Comparison of ENCODE assay signal across 9 cellular contexts in the genomic region with DNA sequence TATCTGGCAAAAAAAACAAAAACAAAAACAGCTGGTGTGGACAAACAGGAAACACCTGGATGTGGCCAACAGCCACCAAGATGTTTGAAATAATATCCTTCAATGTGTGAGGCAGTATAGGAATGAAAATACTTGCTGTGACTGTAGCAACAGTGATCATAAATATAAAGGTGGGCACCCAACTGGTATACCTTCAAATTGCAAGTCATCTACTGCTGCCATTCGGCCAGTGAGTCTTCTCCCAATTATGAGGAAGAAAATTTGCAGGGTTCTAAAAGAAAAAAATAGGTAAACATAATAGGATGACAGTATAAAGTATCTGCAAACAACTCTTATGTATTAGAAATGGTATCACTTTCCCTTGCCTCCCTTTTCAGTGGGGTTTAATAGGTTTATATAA. TPM values are rescaled to one million over a fixed set of nuclear protein-coding genes. Genes with fewer than 3 reads are reported as not detected.
A peak's percentile ranks its signal among the peaks of the same experiment; 100 is the strongest.
DNase-seq lines count a peak whose midpoint lies in the region; ATAC-seq and TF ChIP-seq lines count a peak whose summit lies in the region.
"Had no signal": no experiment of that assay in that cellular context is flagged by ENCODE, and none has a peak within 500 bp of the region (broad histone marks: within the 10 kb centered on the region; RNA-seq: fewer than 3 reads in every experiment).

No MANE protein-coding gene starts in this region.

- no peaks in the 10 kb centered on the region for H3K79me2 ChIP-seq in SK-N-SH (ENCODE audit: insufficient read depth)

- no peaks in the 10 kb centered on the region for H3K27me3 Mint-ChIP-seq in activated T-helper 17 cell treated with anti-CD3 and anti-CD28 coated beads, Interleukin-2, amount 50 U/mL, for 72 hours
- no peaks in the 10 kb centered on the region for H3K27me3 Mint-ChIP-seq in stimulated activated naive CD8-positive, alpha-beta T cell treated with anti-CD3 and anti-CD28 coated beads, Interleukin-15, amount 100 ng/mL, for 72 hours

- TF ChIP-seq RAD21 in SK-N-SH (IDR thresholded peaks at IDR 0.05; ENCODE audit: low read length) = no peak

- peaks cover 5% of the 10 kb centered on the region for H3F3A ChIP-seq in SK-N-SH (replicated peaks; ENCODE audit: insufficient read depth)

- H3K4me3 Mint-ChIP-seq in activated T-helper 17 cell treated with anti-CD3 and anti-CD28 coated beads, Interleukin-2, amount 50 U/mL, for 72 hours = peak overlapping the region; percentile 95
- peak overlapping the region; percentile 96 to 98 for H3K4me3 Mint-ChIP-seq in stimulated activated naive CD8-positive, alpha-beta T cell treated with anti-CD3 and anti-CD28 coated beads, Interleukin-15, amount 100 ng/mL, for 72 hours

- no peak for TF ChIP-seq EP300 in SK-N-SH (IDR thresholded peaks at IDR 0.05; ENCODE audit: borderline replicate concordance in 1 of 2, low read depth in 1 of 2, low read length in 1 of 2)

- no peaks in the 10 kb centered on the region for H3K9me2 ChIP-seq in SK-N-SH

- H3K36me3 Mint-ChIP-seq in activated T-helper 17 cell treated with anti-CD3 and anti-CD28 coated beads, Interleukin-2, amount 50 U/mL, for 72 hours (ENCODE audit: low read depth) = peaks cover 37% of the 10 kb centered on the region

- TF ChIP-seq CTCF in SK-N-SH (IDR thresholded peaks at IDR 0.05) = no peak

- H3K4me1 ChIP-seq in SK-N-SH (ENCODE audit: control insufficient read depth in 1 of 2, insufficient read depth in 2 of 2, low read depth in 1 of 2, low read length in 1 of 2) (peaks cover 0 to 7% of the 10 kb centered on the region in 2 experiments; a peak in 2 of 4 replicates), iPS-18a (ENCODE audit: control insufficient read depth, low read depth, low read length) (peaks cover 3% of the 10 kb centered on the region)

- CTCF ChIA-PET in SK-N-SH (lab: Yijun Ruan, JAX) = interaction anchor here (0.9 to 7.4 kb wide), 4 partner anchors 10 to 71 kb away, joined by 4 to 38 read pairs (median 12); no protein-coding TSS in a partner anchor

- H3K36me3 ChIP-seq in SK-N-SH (replicated peaks in 1 of 2; ENCODE audit: control insufficient read depth in 1 of 2, insufficient read depth in 2 of 2, low read length in 1 of 2) = peaks cover 8 to 10% of the 10 kb centered on the region in 2 experiments
- H3K36me3 ChIP-seq in iPS-18a (ENCODE audit: control insufficient read depth, low read depth, low read length) = peaks cover 2% of the 10 kb centered on the region

- H3K27me3 ChIP-seq in SK-N-SH (ENCODE audit: insufficient read depth) = no peaks in the 10 kb centered on the region
- H3K27me3 ChIP-seq in iPS-18a (ENCODE audit: control insufficient read depth, insufficient read depth, low read length) = no peaks in the 10 kb centered on the region

- H2AFZ ChIP-seq in SK-N-SH (ENCODE audit: low read depth) = peak overlapping the region; percentile 84; the same call in 1 of the 2 replicates

- peaks cover 16% of the 10 kb centered on the region for H3K4me1 Mint-ChIP-seq in activated T-helper 17 cell treated with anti-CD3 and anti-CD28 coated beads, Interleukin-2, amount 50 U/mL, for 72 hours
- H3K4me1 Mint-ChIP-seq in stimulated activated naive CD8-positive, alpha-beta T cell treated with anti-CD3 and anti-CD28 coated beads, Interleukin-15, amount 100 ng/mL, for 72 hours = peaks cover 49% of the 10 kb centered on the region

- H3K27ac ChIP-seq in SK-N-SH (ENCODE audit: low read depth in 2 of 2, low read length in 1 of 2) = no peak overlapping the region
- no peak overlapping the region for H3K27ac ChIP-seq in iPS-18a (ENCODE audit: low read length)

- H3K9ac ChIP-seq in SK-N-SH (peak overlapping the region; percentile 71; the same call in 1 of the 2 replicates), iPS-18a (ENCODE audit: low read length) (no peak overlapping the region)

- H3K4me3 ChIP-seq in SK-N-SH (ENCODE audit: low read depth in 2 of 2, low read length in 1 of 2) (peak overlapping the region; percentile 80 to 100), iPS-18a (ENCODE audit: low read length) (peak overlapping the region; percentile 88)

- H3K9me3 ChIP-seq in SK-N-SH = no peaks in the 10 kb centered on the region
- no peaks in the 10 kb centered on the region for H3K9me3 ChIP-seq in iPS-18a (ENCODE audit: control insufficient read depth, low read depth, low read length)

- H3K4me2 ChIP-seq in SK-N-SH = peak overlapping the region; percentile 70

- DNase-seq in SK-N-SH (no peak), HUDEP-2 (lab: John Stamatoyannopoulos, UW; ENCODE audit: unreplicated experiment in 76 of 76) (no peak), KG1 (lab: John Stamatoyannopoulos, UW) (no peak)
- DNase-seq in stimulated activated naive CD8-positive, alpha-beta T cell treated with anti-CD3 and anti-CD28 coated beads, Interleukin-15, amount 100 ng/mL, for 72 hours = no peak
- DNase-seq in effector CD8-positive, alpha-beta T cell (lab: John Stamatoyannopoulos, UW) = no peak
- DNase-seq: Kasumi-1 had no signal

- no peak for ATAC-seq in SK-N-SH treated with all-trans-retinoic acid at 6 μM for 48 hours
- no peak for ATAC-seq in activated T-helper 17 cell treated with anti-CD3 and anti-CD28 coated beads, Interleukin-2, amount 50 U/mL, for 72 hours (replicated peaks)
- ATAC-seq in stimulated activated naive CD8-positive, alpha-beta T cell treated with anti-CD3 and anti-CD28 coated beads, Interleukin-15, amount 100 ng/mL, for 72 hours = no peak

- POLR2A ChIA-PET in SK-N-SH (lab: Yijun Ruan, JAX) = no interaction called here

- H4K20me1 ChIP-seq in SK-N-SH (ENCODE audit: insufficient read depth) = no peaks in the 10 kb centered on the region

- no peaks in the 10 kb centered on the region for H3K9me3 Mint-ChIP-seq in activated T-helper 17 cell treated with anti-CD3 and anti-CD28 coated beads, Interleukin-2, amount 50 U/mL, for 72 hours
- H3K9me3 Mint-ChIP-seq in stimulated activated naive CD8-positive, alpha-beta T cell treated with anti-CD3 and anti-CD28 coated beads, Interleukin-15, amount 100 ng/mL, for 72 hours = no peaks in the 10 kb centered on the region

- 88% methylated on average over 1 of the region's 1 CpG for WGBS in SK-N-SH (ENCODE audit: low lambda C conversion rate)

- peak overlapping the region; percentile 96 for H3K27ac Mint-ChIP-seq in activated T-helper 17 cell treated with anti-CD3 and anti-CD28 coated beads, Interleukin-2, amount 50 U/mL, for 72 hours
- peak overlapping the region; percentile 99 for H3K27ac Mint-ChIP-seq in stimulated activated naive CD8-positive, alpha-beta T cell treated with anti-CD3 and anti-CD28 coated beads, Interleukin-15, amount 100 ng/mL, for 72 hours

TF ChIP-seq in SK-N-SH, 30 proteins besides CTCF, POLR2A, EP300 and RAD21:
- TF ChIP-seq RFX5 (IDR thresholded peaks at IDR 0.05; ENCODE audit: low read length) = no peak
TF ChIP-seq in SK-N-SH: peak in this region for 0.

TF ChIP-seq in SK-N-SH treated with all-trans-retinoic acid at 6 μM for 48 hours, 23 proteins besides CTCF, POLR2A, EP300 and RAD21:
- TF ChIP-seq TCF4 (CRISPR knock-in tag; IDR thresholded peaks at IDR 0.05; ENCODE audit: borderline replicate concordance) (no peak), ZNF70 (CRISPR knock-in tag; IDR thresholded peaks at IDR 0.05) (no peak), SNAI2 (CRISPR knock-in tag; IDR thresholded peaks at IDR 0.05) (no peak)

RNA-seq across cellular contexts. Expression of gene YIPF1, which starts 0.9 kb away (rescaled TPM):
- 23.1 and 31.7 TPM in 2 replicates for polyA plus RNA-seq in SK-N-SH (2012; rRNA removed)
- polyA plus RNA-seq in SK-N-SH (2012; cell fraction: cytosol; rRNA removed) = 28.6 and 28.9 TPM in 2 replicates
- polyA plus RNA-seq in SK-N-SH (2012; cell fraction: nucleus; rRNA removed) = 21.0 and 29.0 TPM in 2 replicates
- total RNA-seq in activated T-helper 17 cell treated with anti-CD3 and anti-CD28 coated beads, Interleukin-2, amount 50 U/mL, for 72 hours = 10 to 100 TPM; 13.7 to 14.8 TPM

RNA-seq across cellular contexts. Expression of gene DIO1, which starts 5.3 kb away (rescaled TPM):
- polyA plus RNA-seq in SK-N-SH (2012; rRNA removed) = not detected in 2 replicates
- polyA plus RNA-seq in SK-N-SH (2012; cell fraction: cytosol; rRNA removed) = not detected in 2 replicates
- polyA plus RNA-seq in SK-N-SH (2012; cell fraction: nucleus; rRNA removed) = not detected in 2 replicates
- total RNA-seq in activated T-helper 17 cell treated with anti-CD3 and anti-CD28 coated beads, Interleukin-2, amount 50 U/mL, for 72 hours = not detected

RNA-seq across cellular contexts. Expression of gene NDC1, which starts 50.6 kb away (rescaled TPM):
- 11.5 and 14.6 TPM in 2 replicates for polyA plus RNA-seq in SK-N-SH (2012; rRNA removed)
- polyA plus RNA-seq in SK-N-SH (2012; cell fraction: cytosol; rRNA removed) = 15.3 and 16.1 TPM in 2 replicates
- polyA plus RNA-seq in SK-N-SH (2012; cell fraction: nucleus; rRNA removed) = 2.8 and 8.0 TPM in 2 replicates
- 10 to 100 TPM; 23.3 to 44.5 TPM for total RNA-seq in activated T-helper 17 cell treated with anti-CD3 and anti-CD28 coated beads, Interleukin-2, amount 50 U/mL, for 72 hours

RNA-seq across cellular contexts. Expression of gene IFT25, which starts 56.8 kb away (rescaled TPM):
- polyA plus RNA-seq in SK-N-SH (2012; rRNA removed) = 25.7 TPM in 2 replicates
- polyA plus RNA-seq in SK-N-SH (2012; cell fraction: cytosol; rRNA removed) = 34.8 and 55.2 TPM in 2 replicates
- 17.1 and 25.3 TPM in 2 replicates for polyA plus RNA-seq in SK-N-SH (2012; cell fraction: nucleus; rRNA removed)
- total RNA-seq in activated T-helper 17 cell treated with anti-CD3 and anti-CD28 coated beads, Interleukin-2, amount 50 U/mL, for 72 hours = 10 to 100 TPM; 71.3 to 99.6 TPM

RNA-seq across cellular contexts. Expression of gene LRRC42, which starts 57.4 kb away (rescaled TPM):
- polyA plus RNA-seq in SK-N-SH (2012; rRNA removed) = 35.0 and 40.9 TPM in 2 replicates
- 37.0 and 39.4 TPM in 2 replicates for polyA plus RNA-seq in SK-N-SH (2012; cell fraction: cytosol; rRNA removed)
- polyA plus RNA-seq in SK-N-SH (2012; cell fraction: nucleus; rRNA removed) = 23.8 and 29.8 TPM in 2 replicates
- 10 to 100 TPM; 25.2 to 28.5 TPM for total RNA-seq in activated T-helper 17 cell treated with anti-CD3 and anti-CD28 coated beads, Interleukin-2, amount 50 U/mL, for 72 hours
